Comparison of ENCODE assay signal across 21 cellular contexts in genomic region chr10:66822801-66823200, GRCh38.
DNase-seq lines count a peak whose midpoint lies in the region; ATAC-seq lines count a peak whose summit lies in the region.
"Had no signal": no experiment of that assay in that cellular context is flagged by ENCODE, and none has a peak within 500 bp of the region (broad histone marks: within the 10 kb centered on the region; RNA-seq: fewer than 3 reads in every experiment).

No MANE protein-coding gene starts in this region.

- no peaks in the 10 kb centered on the region for H3K36me3 Mint-ChIP-seq in stimulated activated memory B cell treated with anti-CD40 and anti-IgM and Interleukin-4, amounts not matched to agents 10 μg/mL and 1 μg/mL and 100 μg/mL, for 72 hours
- H3K36me3 Mint-ChIP-seq: activated CD8-positive, alpha-beta memory T cell treated with anti-CD3 and anti-CD28 coated beads, Interleukin-2, amount 10 ng/mL, durations not matched to agents 7 days and 5 days; brain; memory B cell; natural killer cell had no signal

- no peaks in the 10 kb centered on the region for H3K4me1 Mint-ChIP-seq in stimulated activated memory B cell treated with anti-CD40 and anti-IgM and Interleukin-4, amounts not matched to agents 10 μg/mL and 1 μg/mL and 100 μg/mL, for 72 hours
- H3K4me1 Mint-ChIP-seq: activated CD8-positive, alpha-beta memory T cell treated with anti-CD3 and anti-CD28 coated beads, Interleukin-2, amount 10 ng/mL, durations not matched to agents 7 days and 5 days; B cell; memory B cell; natural killer cell had no signal

- peak in 2 of 3 experiments; percentile 4 to 14 for DNase-seq in NCI-H1417 (lab: John Stamatoyannopoulos, UW)
- no peak for DNase-seq in NCI-H1417 treated with DMSO at 0.1 percent for 48 hours (lab: John Stamatoyannopoulos, UW)
- peak; percentile 44 for DNase-seq in SK-MEL-5 (ENCODE audit: low read depth, low spot score)
- DNase-seq in left colon = peak in 1 of 2 donors; percentile 32
- DNase-seq in NCI-H1436 treated with DMSO at 0.1 percent for 48 hours (lab: John Stamatoyannopoulos, UW) = no peak
- no peak for DNase-seq in activated CD8-positive, alpha-beta memory T cell treated with anti-CD3 and anti-CD28 coated beads, Interleukin-2, amount 50 U/mL, for 4 hours
- DNase-seq in DMS79 (lab: John Stamatoyannopoulos, UW) = no peak
- DNase-seq: activated CD4-positive, alpha-beta T cell treated with anti-CD3 and anti-CD28 coated beads for 48 hours; activated CD8-positive, alpha-beta memory T cell treated with anti-CD3 and anti-CD28 coated beads, Interleukin-2, amount 10 ng/mL, durations not matched to agents 7 days and 5 days; EL; glutamatergic neuron; natural killer cell; NCI-H1092 treated with DMSO at 0.1 percent for 48 hours; NCI-H2107; NCI-H524; stimulated activated CD4-positive, alpha-beta T cell treated with anti-CD3 and anti-CD28 coated beads, Interleukin-2, amount 100 ng/mL, for 48 hours; stomach had no signal

- no peak overlapping the region for H3K27ac Mint-ChIP-seq in stimulated activated memory B cell treated with anti-CD40 and anti-IgM and Interleukin-4, amounts not matched to agents 10 μg/mL and 1 μg/mL and 100 μg/mL, for 72 hours
- H3K27ac Mint-ChIP-seq: activated CD8-positive, alpha-beta memory T cell treated with anti-CD3 and anti-CD28 coated beads, Interleukin-2, amount 10 ng/mL, durations not matched to agents 7 days and 5 days; B cell; memory B cell; natural killer cell had no signal

- no peaks in the 10 kb centered on the region for H3K9me3 Mint-ChIP-seq in stimulated activated memory B cell treated with anti-CD40 and anti-IgM and Interleukin-4, amounts not matched to agents 10 μg/mL and 1 μg/mL and 100 μg/mL, for 72 hours
- H3K9me3 Mint-ChIP-seq: brain had no signal

- H3K4me3 Mint-ChIP-seq in stimulated activated memory B cell treated with anti-CD40 and anti-IgM and Interleukin-4, amounts not matched to agents 10 μg/mL and 1 μg/mL and 100 μg/mL, for 72 hours = no peak overlapping the region
- H3K4me3 Mint-ChIP-seq: activated CD8-positive, alpha-beta memory T cell treated with anti-CD3 and anti-CD28 coated beads, Interleukin-2, amount 10 ng/mL, durations not matched to agents 7 days and 5 days; B cell; memory B cell; natural killer cell had no signal

- no peaks in the 10 kb centered on the region for H3K27me3 Mint-ChIP-seq in stimulated activated memory B cell treated with anti-CD40 and anti-IgM and Interleukin-4, amounts not matched to agents 10 μg/mL and 1 μg/mL and 100 μg/mL, for 72 hours
- H3K27me3 Mint-ChIP-seq: activated CD8-positive, alpha-beta memory T cell treated with anti-CD3 and anti-CD28 coated beads, Interleukin-2, amount 10 ng/mL, durations not matched to agents 7 days and 5 days; B cell; memory B cell had no signal

- intact Hi-C loops in left colon (cut with DNase I, micrococcal nuclease) = no loop called here

- in situ Hi-C loops in SK-MEL-5 (cut with HindIII; ENCODE audit: low pct_unique_long_range_greater_than_20kb, low sequenced_read_pairs) = no loop called here

- peak; percentile 91 for ATAC-seq in left colon
- ATAC-seq in stimulated activated memory B cell treated with anti-CD40 and anti-IgM and Interleukin-4, amounts not matched to agents 10 μg/mL and 1 μg/mL and 100 μg/mL, for 72 hours = peak; percentile 8
- ATAC-seq: activated CD8-positive, alpha-beta memory T cell treated with anti-CD3 and anti-CD28 coated beads, Interleukin-2, amount 10 ng/mL, durations not matched to agents 7 days and 5 days; natural killer cell had no signal

Comparison
In these comparisons a context has a peak if more than half of its experiments do, and no peak if none do; other contexts are left out.
1. DNase-seq: peak in NCI-H1417 (2 of 3) and SK-MEL-5 (single experiment); none in NCI-H1417 treated with DMSO at 0.1 percent for 48 hours (single experiment), NCI-H1436 treated with DMSO at 0.1 percent for 48 hours (single experiment), activated CD8-positive, alpha-beta memory T cell treated with anti-CD3 and anti-CD28 coated beads, Interleukin-2, amount 50 U/mL, for 4 hours (single experiment) and DMS79 (single experiment).